In genomic region chr5:111550282-111551020, GRCh38 we compare ENCODE assay signal across 8 cellular contexts. TPM values are rescaled to one million over a fixed set of nuclear protein-coding genes. Genes with fewer than 3 reads are reported as not detected.
DNase-seq lines count a peak whose midpoint lies in the region; ATAC-seq and TF ChIP-seq lines count a peak whose summit lies in the region.

No MANE protein-coding gene starts in this region.

- TF ChIP-seq POLR2A in heart left ventricle (IDR thresholded peaks at IDR 0.05), result no peak

- H3K36me3 ChIP-seq in HEK293 (ENCODE audit: control insufficient read depth in 2 of 2, insufficient read depth in 1 of 2, low read length in 2 of 2) (no peaks in the 10 kb centered on the region), heart left ventricle (no peaks in the 10 kb centered on the region), aorta (ENCODE audit: control insufficient read depth in 1 of 2, insufficient read depth in 2 of 2, low read length in 1 of 2) (no peaks in the 10 kb centered on the region)

- H3K9me3 ChIP-seq in HEK293 (ENCODE audit: control insufficient read depth, insufficient read depth, low read depth, low read length) (no peaks in the 10 kb centered on the region), heart left ventricle (no peaks in the 10 kb centered on the region), aorta (ENCODE audit: control insufficient read depth, low read length) (no peaks in the 10 kb centered on the region)

- POLR2A ChIA-PET in HEK293 (lab: Yijun Ruan, JAX), result interaction anchor here (0.6 kb wide), 1 partner anchor 603 kb away, joined by 3 read pairs; no protein-coding TSS in a partner anchor
- POLR2A ChIA-PET in activated naive CD8-positive, alpha-beta T cell treated with anti-CD3 and anti-CD28 coated beads, Interleukin-2, amount 10 ng/mL, durations not matched to agents 7 days and 5 days (lab: Charles Lee), result no interaction called here

- H3K36me3 Mint-ChIP-seq in activated naive CD8-positive, alpha-beta T cell treated with anti-CD3 and anti-CD28 coated beads, Interleukin-2, amount 10 ng/mL, durations not matched to agents 7 days and 5 days, result no peaks in the 10 kb centered on the region

- H3K27ac ChIP-seq in HEK293 (ENCODE audit: extremely low read depth, low read depth, low read length), result no peak overlapping the region
- H3K27ac ChIP-seq in heart left ventricle, result peak overlapping the region; percentile 14 to 83 (median 74)
- no peak overlapping the region for H3K27ac ChIP-seq in aorta (ENCODE audit: low read depth in 1 of 2, low read length in 2 of 2)

- peaks cover 3% of the 10 kb centered on the region for H3K27me3 Mint-ChIP-seq in activated naive CD8-positive, alpha-beta T cell treated with anti-CD3 and anti-CD28 coated beads, Interleukin-2, amount 10 ng/mL, durations not matched to agents 7 days and 5 days

- intact Hi-C loops in heart left ventricle (cut with DNase I), result loop anchor here (1.0 to 10.0 kb wide), 18 partner anchors 38 to 597 kb away; partner anchors contain the start of genes NREP (in 8 of the 10) and STARD4 (in 1 of the 10)
- intact Hi-C loops in aorta (cut with DNase I), result loop anchor here (1.0 to 10.0 kb wide), 4 partner anchors 104 to 597 kb away; partner anchors contain the start of gene NREP (in 1 of the 2)

- CTCF ChIA-PET in HEK293 (lab: Yijun Ruan, JAX), result interaction anchor here (0.5 to 2.8 kb wide), 42 partner anchors 8 to 656 kb away, joined by 3 to 25 read pairs (median 4); no protein-coding TSS in a partner anchor

- peaks cover 12% of the 10 kb centered on the region for H3K4me1 Mint-ChIP-seq in activated naive CD8-positive, alpha-beta T cell treated with anti-CD3 and anti-CD28 coated beads, Interleukin-2, amount 10 ng/mL, durations not matched to agents 7 days and 5 days

- no peak overlapping the region for H3K4me3 Mint-ChIP-seq in activated naive CD8-positive, alpha-beta T cell treated with anti-CD3 and anti-CD28 coated beads, Interleukin-2, amount 10 ng/mL, durations not matched to agents 7 days and 5 days

- DNase-seq in GM12864 (ENCODE audit: low read depth) (peak; percentile 30), MV-4-11 (lab: John Stamatoyannopoulos, UW) (peak; percentile 72), SKM-1 (lab: John Stamatoyannopoulos, UW; ENCODE audit: unreplicated experiment) (peak; percentile 43), heart left ventricle (peak; percentile 71 to 89 (median 84)), pulmonary artery endothelial cell (ENCODE audit: low read depth, low spot score) (peak; percentile 87), aorta (peak; percentile 77 to 84)
- peak; percentile 54 for DNase-seq in activated naive CD8-positive, alpha-beta T cell treated with anti-CD3 and anti-CD28 coated beads, Interleukin-2, amount 10 ng/mL, durations not matched to agents 7 days and 5 days

- WGBS in heart left ventricle, 4 donors, result 22 to 28% (median 27%) methylated on average over 8 of the region's 8 CpGs
- 25 to 27% methylated on average over 8 of the region's 8 CpGs for WGBS in aorta, 2 donors

- no peak overlapping the region for H3K27ac Mint-ChIP-seq in activated naive CD8-positive, alpha-beta T cell treated with anti-CD3 and anti-CD28 coated beads, Interleukin-2, amount 10 ng/mL, durations not matched to agents 7 days and 5 days

- H3K4me1 ChIP-seq in HEK293 (ENCODE audit: control insufficient read depth, insufficient read depth, low read length), result peaks cover 10% of the 10 kb centered on the region
- H3K4me1 ChIP-seq in heart left ventricle, result peaks cover 0 to 29% (median 14%) of the 10 kb centered on the region in 12 donors
- H3K4me1 ChIP-seq in aorta (ENCODE audit: control insufficient read depth in 1 of 2, insufficient read depth in 2 of 2, low read length in 2 of 2), result no peaks in the 10 kb centered on the region

- peak; percentile 92 for ATAC-seq in activated naive CD8-positive, alpha-beta T cell treated with anti-CD3 and anti-CD28 coated beads, Interleukin-2, amount 10 ng/mL, durations not matched to agents 7 days and 5 days (ENCODE audit: low read depth)
- peak; percentile 88 to 94 (median 92) for ATAC-seq in heart left ventricle
- ATAC-seq in aorta (ENCODE audit: low FRiP score), result peak; percentile 93

- H3K27me3 ChIP-seq in heart left ventricle (no peaks in the 10 kb centered on the region), aorta (ENCODE audit: control insufficient read depth in 1 of 2, insufficient read depth in 2 of 2, low read length in 1 of 2) (no peaks in the 10 kb centered on the region)

- H3K4me3 ChIP-seq in GM12864 (ENCODE audit: low read depth, low read length) (no peak overlapping the region), HEK293 (ENCODE audit: low read depth, low read length) (no peak overlapping the region), heart left ventricle (peak overlapping the region in 3 of 12 donors; percentile 2 to 15 (median 2)), aorta (ENCODE audit: low read length in 2 of 2) (no peak overlapping the region)

- TF ChIP-seq CTCF in GM12864 (IDR thresholded peaks at IDR 0.05; ENCODE audit: low read depth, low read length, missing control alignments) (peak; percentile 62), HEK293 (tag by site-specific recombination; IDR thresholded peaks at IDR 0.05) (peak; percentile 25; the same call in 1 of the 2 replicates), heart left ventricle (IDR thresholded peaks at IDR 0.05) (peak; percentile 58 to 81 (median 75))

- H3K9me3 Mint-ChIP-seq in activated naive CD8-positive, alpha-beta T cell treated with anti-CD3 and anti-CD28 coated beads, Interleukin-2, amount 10 ng/mL, durations not matched to agents 7 days and 5 days, result no peaks in the 10 kb centered on the region

TF ChIP-seq in HEK293, 187 proteins besides CTCF, POLR2A, EP300 and RAD21 (continues in another document):
- TF ChIP-seq ZNF341 (tag by site-specific recombination; IDR thresholded peaks at IDR 0.05; ENCODE audit: low read depth) (no peak), MZF1 (tag by site-specific recombination; IDR thresholded peaks at IDR 0.05; ENCODE audit: borderline replicate concordance) (no peak), ZNF660 (tag by site-specific recombination; IDR thresholded peaks at IDR 0.05) (0 out of 2 replicates have a peak, but pooled peaks have one; percentile 52), SCRT1 (tag by site-specific recombination; IDR thresholded peaks at IDR 0.05; ENCODE audit: borderline replicate concordance) (no peak), ZBTB7A (tag by site-specific recombination; IDR thresholded peaks at IDR 0.05; ENCODE audit: low read depth) (no peak), ZBTB48 (tag by site-specific recombination; IDR thresholded peaks at IDR 0.05) (no peak), PRDM2 (tag by site-specific recombination; IDR thresholded peaks at IDR 0.05; ENCODE audit: borderline replicate concordance) (no peak), ZNF404 (tag by site-specific recombination; IDR thresholded peaks at IDR 0.05) (no peak), OSR2 (tag by site-specific recombination; IDR thresholded peaks at IDR 0.05) (no peak)

RNA-seq across cellular contexts. Expression of gene STARD4, which starts 38.1 kb away (rescaled TPM):
- 10 to 100 TPM; 47.0 to 47.1 TPM for total RNA-seq in activated naive CD8-positive, alpha-beta T cell treated with anti-CD3 and anti-CD28 coated beads, Interleukin-2, amount 10 ng/mL, durations not matched to agents 7 days and 5 days
- total RNA-seq in heart left ventricle, result 10 to 100 TPM in 3 of 9 donors, 1 to 10 TPM in 6; 7.6 to 14.5 (median 9.4) TPM
- polyA plus RNA-seq in heart left ventricle, result 10 to 100 TPM in 1 of 2 donors, 1 to 10 TPM in 1; 3.1 to 18.2 TPM
- total RNA-seq in pulmonary artery endothelial cell, result 79.3 and 113 TPM in 2 replicates
- total RNA-seq in aorta, result 10 to 100 TPM; 13.6 to 16.8 TPM
- polyA plus RNA-seq in aorta, result 1 to 10 TPM; 2.3 to 7.5 TPM

Comparison
In these comparisons a context has a peak if more than half of its experiments do, and no peak if none do; other contexts are left out.
1. DNase-seq: peak in every context shown above with its lines; median percentile 87 in pulmonary artery endothelial cell; 84 in heart left ventricle; 80 in aorta; 72 in MV-4-11; 54 in activated naive CD8-positive, alpha-beta T cell treated with anti-CD3 and anti-CD28 coated beads, Interleukin-2, amount 10 ng/mL, durations not matched to agents 7 days and 5 days; 43 in SKM-1; 30 in GM12864.
2. CTCF ChIP-seq: peak in every context shown above with its lines; median percentile 75 in heart left ventricle; 62 in GM12864; 25 in HEK293.
3. H3K27ac ChIP-seq: peak in heart left ventricle (12 of 12); none in HEK293 (single experiment) and aorta (0 of 2).
4. Peak in every context shown above with its lines, with median percentiles within 50 percentile points of each other: ATAC-seq.